In the genomic region with DNA sequence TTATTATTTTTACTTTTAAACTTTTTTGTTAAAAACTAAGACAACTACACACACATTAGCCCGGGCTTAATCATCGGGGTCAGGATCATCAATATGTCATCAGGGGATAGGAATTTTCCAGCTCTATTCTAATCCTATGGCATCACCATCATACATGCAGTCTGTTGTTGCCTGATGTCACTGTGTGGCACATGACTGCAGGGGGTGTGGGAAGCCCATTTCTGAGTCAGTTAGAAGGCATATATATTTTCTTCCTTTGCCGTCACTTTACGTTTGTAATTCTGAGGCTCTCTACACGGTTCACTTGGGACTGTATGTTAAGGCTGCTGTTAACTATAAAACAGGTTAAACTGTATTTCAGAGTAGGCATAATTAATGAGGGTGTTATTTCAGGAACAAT, we compare ENCODE assay signal across 10 cellular contexts.
A peak's percentile ranks its signal among the peaks of the same experiment; 100 is the strongest.
DNase-seq lines count a peak whose midpoint lies in the region; TF ChIP-seq lines count a peak whose summit lies in the region.
"Had no signal": no experiment of that assay in that cellular context is flagged by ENCODE, and none has a peak within 500 bp of the region (broad histone marks: within the 10 kb centered on the region; RNA-seq: fewer than 3 reads in every experiment).

No MANE protein-coding gene starts in this region.

- H3K4me1 Mint-ChIP-seq in nephron = peaks cover 54% of the 10 kb centered on the region

- DNase-seq in Daoy (ENCODE audit: low read depth) = peak; percentile 83
- peak; percentile 5 for DNase-seq in NCI-H69 (lab: John Stamatoyannopoulos, UW)
- peak; percentile 51 to 90 for DNase-seq in cardiac fibroblast (ENCODE audit: low read depth in 2 of 2)
- DNase-seq in central memory CD4-positive, alpha-beta T cell = no peak
- DNase-seq in thyroid gland = no peak
- no peak for DNase-seq in HuH-7 (ENCODE audit: low spot score)
- no peak for DNase-seq in activated T-cell treated with anti-CD3 and anti-CD28 coated beads for 4 hours
- DNase-seq: activated B cell treated with CpG ODN at 0.5 μM for 24 hours, sigmoid colon had no signal

- H3K27me3 ChIP-seq in thyroid gland = no peaks in the 10 kb centered on the region
- H3K27me3 ChIP-seq: sigmoid colon had no signal

- peak overlapping the region in 2 of 3 experiments; percentile 5 to 43 for H3K27ac Mint-ChIP-seq in nephron
- H3K27ac Mint-ChIP-seq: activated B cell treated with CpG ODN at 0.5 μM for 24 hours had no signal

- H3K4me3 Mint-ChIP-seq in nephron = no peak overlapping the region
- H3K4me3 Mint-ChIP-seq: activated B cell treated with CpG ODN at 0.5 μM for 24 hours had no signal

- H3K36me3 ChIP-seq in thyroid gland = no peaks in the 10 kb centered on the region
- H3K36me3 ChIP-seq: sigmoid colon had no signal

- H3K36me3 Mint-ChIP-seq in nephron (ENCODE audit: low read depth) = no peaks in the 10 kb centered on the region

- H3K27me3 Mint-ChIP-seq in nephron (ENCODE audit: low read depth) = peaks cover 9% of the 10 kb centered on the region
- H3K27me3 Mint-ChIP-seq: activated B cell treated with CpG ODN at 0.5 μM for 24 hours had no signal

- 83 to 87% methylated on average over 5 of the region's 5 CpGs for WGBS in thyroid gland, 2 donors

- intact Hi-C loops in thyroid gland (cut with DNase I) = no loop called here

- TF ChIP-seq CTCF in cardiac fibroblast (IDR thresholded peaks at IDR 0.05; ENCODE audit: low read depth, low read length) (no peak), nephron (IDR thresholded peaks at IDR 0.05; ENCODE audit: unreplicated experiment in 3 of 3) (no peak), thyroid gland (IDR thresholded peaks at IDR 0.05) (no peak)

- TF ChIP-seq POLR2A in thyroid gland (IDR thresholded peaks at IDR 0.05) = no peak

- peaks cover 6 to 8% of the 10 kb centered on the region in 2 donors for H3K4me1 ChIP-seq in thyroid gland

- no peaks in the 10 kb centered on the region for H3K9me3 ChIP-seq in thyroid gland
- H3K9me3 ChIP-seq: sigmoid colon had no signal

- H3K4me3 ChIP-seq in cardiac fibroblast (replicated peaks in 1 of 2; ENCODE audit: low read depth in 2 of 2, low read length in 2 of 2) (no peak overlapping the region), thyroid gland (replicated peaks in 1 of 3) (no peak overlapping the region)
- H3K4me3 ChIP-seq: sigmoid colon had no signal

- no peak overlapping the region for H3K27ac ChIP-seq in thyroid gland
- H3K27ac ChIP-seq: sigmoid colon had no signal

- no peaks in the 10 kb centered on the region for H3K9me3 Mint-ChIP-seq in nephron
- H3K9me3 Mint-ChIP-seq: activated B cell treated with CpG ODN at 0.5 μM for 24 hours had no signal

Comparison
In these comparisons a context has a peak if more than half of its experiments do, and no peak if none do; other contexts are left out.
1. DNase-seq: peak in Daoy (single experiment), NCI-H69 (single experiment) and cardiac fibroblast (2 of 2); none in central memory CD4-positive, alpha-beta T cell (single experiment), thyroid gland (0 of 2), HuH-7 (single experiment) and activated T-cell treated with anti-CD3 and anti-CD28 coated beads for 4 hours (single experiment).